Comparison of ENCODE assay signal across 1 cellular context in the genomic region with DNA sequence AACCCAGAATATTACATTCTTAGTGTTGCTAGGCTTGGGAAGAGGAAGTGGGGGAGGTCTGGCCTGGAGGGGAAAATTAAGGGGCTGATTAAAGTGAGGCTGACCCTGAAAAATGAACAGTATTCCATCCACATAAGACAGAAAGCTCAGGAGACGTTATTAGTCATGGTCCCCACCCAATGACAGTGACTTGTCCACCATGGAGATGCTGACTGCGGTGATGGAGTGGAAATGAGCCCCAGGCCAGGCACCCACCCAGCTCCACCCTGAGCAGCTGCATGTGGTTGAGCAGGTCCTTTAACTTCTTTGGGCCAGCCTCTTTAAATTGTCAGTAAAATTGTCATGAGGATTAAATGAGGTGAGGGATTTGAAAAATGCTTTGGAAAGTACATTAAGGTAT.
A peak's percentile ranks its signal among the peaks of the same experiment; 100 is the strongest.
TF ChIP-seq lines count a peak whose summit lies in the region.

No MANE protein-coding gene starts in this region.

TF ChIP-seq in GM12878, 131 proteins besides CTCF, POLR2A, EP300 and RAD21:
- TF ChIP-seq SPI1 (IDR thresholded peaks at IDR 0.05; ENCODE audit: borderline replicate concordance, insufficient read depth, low read depth, low read length) (0 out of 2 replicates have a peak, but pooled peaks have one; percentile 4), HDAC6 (IDR thresholded peaks at IDR 0.05; ENCODE audit: unreplicated experiment) (no peak)
TF ChIP-seq in GM12878: peak in this region for 1.
